In genomic region chr19:30671622-30672051, GRCh38 we compare ENCODE assay signal across 30 cellular contexts.
A peak's percentile ranks its signal among the peaks of the same experiment; 100 is the strongest.
DNase-seq lines count a peak whose midpoint lies in the region; ATAC-seq, FAIRE-seq and TF ChIP-seq lines count a peak whose summit lies in the region.
"Had no signal": no experiment of that assay in that cellular context is flagged by ENCODE, and none has a peak within 500 bp of the region (broad histone marks: within the 10 kb centered on the region; RNA-seq: fewer than 3 reads in every experiment).

No MANE protein-coding gene starts in this region.

- no peak overlapping the region for H3K27ac Mint-ChIP-seq in MCF 10A (ENCODE audit: low read depth, unreplicated experiment)
- H3K27ac Mint-ChIP-seq: activated naive CD8-positive, alpha-beta T cell treated with anti-CD3 and anti-CD28 coated beads, Interleukin-2, amount 50 U/mL, for 24 hours; activated T-cell treated with anti-CD3 and anti-CD28 coated beads, Interleukin-2, amount 50 U/mL, for 72 hours; CD4-positive, alpha-beta T cell; IgD-negative memory B cell; memory B cell; T-helper 1 cell treated with Interleukin-12 subunit alpha and Interleukin-12 subunit beta and Interleukin-4 antibody, amounts not matched to agents 30 μg/mL and 1 μg/mL, for 36 hours had no signal

- H3K27ac ChIP-seq in breast epithelium: no peak overlapping the region
- no peak overlapping the region for H3K27ac ChIP-seq in esophagus squamous epithelium
- H3K27ac ChIP-seq: esophagus muscularis mucosa, gastroesophageal sphincter, right lobe of liver had no signal

- no peaks in the 10 kb centered on the region for H3K4me1 Mint-ChIP-seq in MCF 10A (ENCODE audit: insufficient read depth, unreplicated experiment)
- H3K4me1 Mint-ChIP-seq: activated naive CD8-positive, alpha-beta T cell treated with anti-CD3 and anti-CD28 coated beads, Interleukin-2, amount 50 U/mL, for 24 hours; IgD-negative memory B cell; memory B cell had no signal

- H3K9me3 ChIP-seq in breast epithelium: no peaks in the 10 kb centered on the region
- no peaks in the 10 kb centered on the region for H3K9me3 ChIP-seq in esophagus squamous epithelium
- H3K9me3 ChIP-seq: esophagus muscularis mucosa, gastroesophageal sphincter, right lobe of liver, SK-N-SH had no signal

- DNase-seq in MCF 10A (ENCODE audit: unreplicated experiment) (peak; percentile 20), breast epithelium (ENCODE audit: low spot score in 2 of 2) (no peak), fibroblast of mammary gland (ENCODE audit: low read depth) (peak; percentile 9), mesenteric fat pad (ENCODE audit: low spot score) (peak; percentile 65), esophagus squamous epithelium (lab: John Stamatoyannopoulos, UW) (no peak), RCC 7860 (ENCODE audit: low spot score) (no peak)
- no peak for DNase-seq in stimulated activated CD4-positive, alpha-beta T cell treated with anti-CD3 and anti-CD28 coated beads, Interleukin-4, amount 100 ng/mL, for 24 hours
- DNase-seq: 8988T; activated CD4-positive, alpha-beta T cell treated with anti-CD3 and anti-CD28 coated beads, Interleukin-2, amount 50 U/mL, for 1 hour; activated CD4-positive, CD25-positive, alpha-beta regulatory T cell; activated naive CD4-positive, alpha-beta T cell; activated naive CD8-positive, alpha-beta T cell treated with anti-CD3 and anti-CD28 coated beads, Interleukin-2, amount 50 U/mL, for 24 hours; activated T-cell treated with anti-CD3 and anti-CD28 coated beads, Interleukin-2, amount 50 U/mL, for 72 hours; CD4-positive, alpha-beta T cell; cerebellar nuclear complex; dermis blood vessel endothelial cell; hypothalamus; NCI-H1048; NCI-H1694; posterior cingulate gyrus; right lobe of liver; SK-N-SH; stimulated activated CD4-positive, alpha-beta T cell treated with anti-CD3 and anti-CD28 coated beads, Interleukin-4, amount 100 ng/mL, for 1 hour; trophoblast cell had no signal

- TF ChIP-seq CTCF in MCF 10A (IDR thresholded peaks at IDR 0.05; ENCODE audit: unreplicated experiment) (no peak), breast epithelium (IDR thresholded peaks at IDR 0.05) (no peak), fibroblast of mammary gland (conservative IDR thresholded peaks at IDR 0.05; ENCODE audit: control insufficient read depth, insufficient read depth, low read depth, low read length) (no peak), esophagus squamous epithelium (IDR thresholded peaks at IDR 0.05) (no peak)

- TF ChIP-seq POLR2A in breast epithelium (IDR thresholded peaks at IDR 0.05) (no peak), esophagus squamous epithelium (IDR thresholded peaks at IDR 0.05) (no peak)

- H3K36me3 ChIP-seq in breast epithelium: no peaks in the 10 kb centered on the region
- no peaks in the 10 kb centered on the region for H3K36me3 ChIP-seq in esophagus squamous epithelium
- H3K36me3 ChIP-seq: esophagus muscularis mucosa, gastroesophageal sphincter, right lobe of liver had no signal

- intact Hi-C loops in MCF 10A (cut with micrococcal nuclease): no loop called here
- intact Hi-C loops in breast epithelium (cut with DNase I; ENCODE audit: low total_unique reads): no loop called here
- intact Hi-C loops in esophagus squamous epithelium (cut with DNase I): no loop called here

- H3K27me3 ChIP-seq in breast epithelium (peaks cover 0 to 8% of the 10 kb centered on the region in 2 donors), esophagus squamous epithelium (peaks cover 0 to 36% (median 0%) of the 10 kb centered on the region in 4 donors)
- H3K27me3 ChIP-seq: right lobe of liver had no signal

- H3K36me3 Mint-ChIP-seq in MCF 10A (ENCODE audit: insufficient read depth, unreplicated experiment): no peaks in the 10 kb centered on the region
- H3K36me3 Mint-ChIP-seq: IgD-negative memory B cell, memory B cell had no signal

- H3K4me3 Mint-ChIP-seq in MCF 10A (ENCODE audit: unreplicated experiment): no peak overlapping the region
- H3K4me3 Mint-ChIP-seq: activated naive CD8-positive, alpha-beta T cell treated with anti-CD3 and anti-CD28 coated beads, Interleukin-2, amount 50 U/mL, for 24 hours; activated T-cell treated with anti-CD3 and anti-CD28 coated beads, Interleukin-2, amount 50 U/mL, for 72 hours; CD4-positive, alpha-beta T cell; IgD-negative memory B cell; memory B cell; T-helper 1 cell treated with Interleukin-12 subunit alpha and Interleukin-12 subunit beta and Interleukin-4 antibody, amounts not matched to agents 30 μg/mL and 1 μg/mL, for 36 hours had no signal

- ATAC-seq in GM18907 (IDR thresholded peaks at IDR 0.05; ENCODE audit: unreplicated experiment): no peak
- ATAC-seq: activated naive CD8-positive, alpha-beta T cell treated with anti-CD3 and anti-CD28 coated beads, Interleukin-2, amount 50 U/mL, for 24 hours; activated T-cell treated with anti-CD3 and anti-CD28 coated beads, Interleukin-2, amount 50 U/mL, for 72 hours; gastroesophageal sphincter; right lobe of liver had no signal

- POLR2A ChIA-PET in MCF 10A (lab: Yijun Ruan, JAX): no interaction called here

- no peaks in the 10 kb centered on the region for H3K4me1 ChIP-seq in breast epithelium
- H3K4me1 ChIP-seq in esophagus squamous epithelium: peaks cover 0 to 15% (median 0%) of the 10 kb centered on the region in 3 donors
- H3K4me1 ChIP-seq: right lobe of liver had no signal

- H3K9me3 Mint-ChIP-seq in MCF 10A (ENCODE audit: unreplicated experiment): no peaks in the 10 kb centered on the region
- H3K9me3 Mint-ChIP-seq: activated naive CD8-positive, alpha-beta T cell treated with anti-CD3 and anti-CD28 coated beads, Interleukin-2, amount 50 U/mL, for 24 hours; activated T-cell treated with anti-CD3 and anti-CD28 coated beads, Interleukin-2, amount 50 U/mL, for 72 hours; CD4-positive, alpha-beta T cell; memory B cell; T-helper 1 cell treated with Interleukin-12 subunit alpha and Interleukin-12 subunit beta and Interleukin-4 antibody, amounts not matched to agents 30 μg/mL and 1 μg/mL, for 36 hours had no signal

- FAIRE-seq in RCC 7860 (lab: Jason Lieb, UNC): no peak

- H3K4me3 ChIP-seq in breast epithelium (no peak overlapping the region), fibroblast of mammary gland (ENCODE audit: control insufficient read depth, low read depth, low read length) (no peak overlapping the region), esophagus squamous epithelium (no peak overlapping the region)
- H3K4me3 ChIP-seq: esophagus muscularis mucosa, gastroesophageal sphincter, right lobe of liver had no signal

- CTCF ChIA-PET in MCF 10A (lab: Yijun Ruan, JAX): interaction anchor here (1.0 kb wide), 1 partner anchor 11 kb away, joined by 6 read pairs; no protein-coding TSS in a partner anchor

- BruUV-seq in MCF 10A (replicated peaks; lab: Mats Ljungman, UMichigan): no TSS peak

- WGBS in esophagus squamous epithelium, 2 donors: 67 to 72% methylated on average over 9 of the region's 9 CpGs

- H3K27me3 Mint-ChIP-seq in MCF 10A (ENCODE audit: insufficient read depth, unreplicated experiment): peaks cover 30% of the 10 kb centered on the region

Comparison
In these comparisons a context has a peak if more than half of its experiments do, and no peak if none do; other contexts are left out.
1. DNase-seq: peak in MCF 10A (single experiment), fibroblast of mammary gland (single experiment) and mesenteric fat pad (single experiment); none in breast epithelium (0 of 2), esophagus squamous epithelium (single experiment), stimulated activated CD4-positive, alpha-beta T cell treated with anti-CD3 and anti-CD28 coated beads, Interleukin-4, amount 100 ng/mL, for 24 hours (single experiment) and RCC 7860 (single experiment).